ENCODE assay signal across 10 cellular contexts in the genomic region with DNA sequence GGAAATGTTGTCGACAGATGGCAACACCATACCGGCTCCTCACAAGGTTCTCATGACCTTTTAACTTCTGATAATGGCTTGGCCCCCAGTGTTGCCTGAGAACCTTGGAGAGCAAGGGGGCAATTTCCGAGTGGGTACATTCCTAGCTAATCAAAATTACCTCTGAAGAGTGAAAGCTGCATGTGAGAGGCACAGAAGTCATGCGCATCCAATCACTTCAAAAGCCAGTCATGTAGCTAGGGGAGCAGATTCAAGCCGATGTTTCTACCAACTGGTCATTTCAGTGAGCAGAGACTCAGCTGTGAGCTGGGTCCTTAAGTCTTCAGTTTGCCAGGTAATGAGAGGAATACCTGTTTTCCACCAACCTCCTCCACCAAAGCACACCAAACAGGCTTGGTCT.
"Had no signal": no experiment of that assay in that cellular context is flagged by ENCODE, and none has a peak within 500 bp of the region (broad histone marks: within the 10 kb centered on the region; RNA-seq: fewer than 3 reads in every experiment).

No MANE protein-coding gene starts in this region.

- ATAC-seq: HepG2 had no signal

- H2AFZ ChIP-seq: GM23248 had no signal

- H3K4me1 Mint-ChIP-seq: IgD-negative memory B cell had no signal

- H3K27ac ChIP-seq: GM23248, HL-60, KMS-11 had no signal

- H3K4me3 ChIP-seq: GM23248 had no signal

- H3K4me2 ChIP-seq: KMS-11 had no signal

- H3K27ac Mint-ChIP-seq: IgD-negative memory B cell had no signal

- H3K36me3 Mint-ChIP-seq: IgD-negative memory B cell had no signal

- H3K9ac ChIP-seq: GM23248, KMS-11 had no signal

- H3K4me3 Mint-ChIP-seq: IgD-negative memory B cell had no signal

- DNase-seq: GM23248, GOT3, H7, HCEC 1CT, Karpas-422, KBM-7 had no signal
